ENCODE assay signal across 8 cellular contexts in genomic region chr12:563250-563781, GRCh38.
DNase-seq lines count a peak whose midpoint lies in the region; ATAC-seq lines count a peak whose summit lies in the region.

No MANE protein-coding gene starts in this region.

- H3K9me3 ChIP-seq in CD4-positive, alpha-beta memory T cell (ENCODE audit: control insufficient read depth in 1 of 2, low read length in 2 of 2): no peaks in the 10 kb centered on the region

- CTCF ChIA-PET in CD4-positive, alpha-beta memory T cell (lab: Charles Lee; ENCODE audit: partially characterized antibody): interaction anchor here (1.0 to 6.0 kb wide), 4 partner anchors 9 to 251 kb away, joined by 4 to 43 read pairs (median 10); no protein-coding TSS in a partner anchor

- no peaks in the 10 kb centered on the region for H3K27me3 Mint-ChIP-seq in CD4-positive, alpha-beta memory T cell
- H3K27me3 Mint-ChIP-seq in activated T-helper 17 cell treated with anti-CD3 and anti-CD28 coated beads, Interleukin-2, amount 50 U/mL, for 72 hours: no peaks in the 10 kb centered on the region
- no peaks in the 10 kb centered on the region for H3K27me3 Mint-ChIP-seq in natural killer cell treated with Interleukin-12 subunit alpha and Interleukin-12 subunit beta and Interleukin-15 and Interleukin-18, amount 100 ng/mL, for 72 hours

- H3K36me3 ChIP-seq in CD4-positive, alpha-beta memory T cell (ENCODE audit: insufficient read depth, low read length): no peaks in the 10 kb centered on the region

- H3K4me1 Mint-ChIP-seq in CD4-positive, alpha-beta memory T cell: peaks cover 55 to 83% (median 69%) of the 10 kb centered on the region in 4 donors
- peaks cover 41% of the 10 kb centered on the region for H3K4me1 Mint-ChIP-seq in activated T-helper 17 cell treated with anti-CD3 and anti-CD28 coated beads, Interleukin-2, amount 50 U/mL, for 72 hours
- peaks cover 41 to 52% of the 10 kb centered on the region in 2 donors for H3K4me1 Mint-ChIP-seq in natural killer cell treated with Interleukin-12 subunit alpha and Interleukin-12 subunit beta and Interleukin-15 and Interleukin-18, amount 100 ng/mL, for 72 hours (ENCODE audit: low read depth in 2 of 2)

- peak; percentile 74 to 81 (median 78) for DNase-seq in CD4-positive, alpha-beta memory T cell
- peak; percentile 39 for DNase-seq in RPMI7951 (ENCODE audit: low read depth)
- no peak for DNase-seq in natural killer cell treated with Interleukin-12 subunit alpha and Interleukin-12 subunit beta and Interleukin-15 and Interleukin-18, amount 100 ng/mL, for 72 hours (ENCODE audit: low spot score)
- DNase-seq in NCI-H510A treated with DMSO at 0.1 percent for 48 hours (lab: John Stamatoyannopoulos, UW): no peak
- no peak for DNase-seq in HUDEP-2 (lab: John Stamatoyannopoulos, UW; ENCODE audit: unreplicated experiment in 76 of 76)
- DNase-seq in caudate nucleus (lab: John Stamatoyannopoulos, UW): no peak

- peaks cover 0 to 26% of the 10 kb centered on the region in 2 donors for H3K36me3 Mint-ChIP-seq in CD4-positive, alpha-beta memory T cell
- H3K36me3 Mint-ChIP-seq in activated T-helper 17 cell treated with anti-CD3 and anti-CD28 coated beads, Interleukin-2, amount 50 U/mL, for 72 hours (ENCODE audit: low read depth): peaks cover 8% of the 10 kb centered on the region
- H3K36me3 Mint-ChIP-seq in natural killer cell treated with Interleukin-12 subunit alpha and Interleukin-12 subunit beta and Interleukin-15 and Interleukin-18, amount 100 ng/mL, for 72 hours: no peaks in the 10 kb centered on the region

- H3K4me1 ChIP-seq in CD4-positive, alpha-beta memory T cell (ENCODE audit: insufficient read depth, low read length): peaks cover 60% of the 10 kb centered on the region

- intact Hi-C loops in CD4-positive, alpha-beta memory T cell (cut with micrococcal nuclease): loop anchor here (10.0 kb wide), 1 partner anchor 531 kb away; no protein-coding TSS in a partner anchor

- peak overlapping the region; percentile 44 to 51 for H3K4me3 ChIP-seq in CD4-positive, alpha-beta memory T cell (ENCODE audit: low read length in 2 of 2)

- H3K27ac Mint-ChIP-seq in CD4-positive, alpha-beta memory T cell: peak overlapping the region; percentile 88 to 97 (median 93)
- H3K27ac Mint-ChIP-seq in activated T-helper 17 cell treated with anti-CD3 and anti-CD28 coated beads, Interleukin-2, amount 50 U/mL, for 72 hours: peak overlapping the region; percentile 51
- peak overlapping the region; percentile 42 to 70 for H3K27ac Mint-ChIP-seq in natural killer cell treated with Interleukin-12 subunit alpha and Interleukin-12 subunit beta and Interleukin-15 and Interleukin-18, amount 100 ng/mL, for 72 hours

- POLR2A ChIA-PET in CD4-positive, alpha-beta memory T cell (lab: Charles Lee; ENCODE audit: partially characterized antibody): interaction anchor here (0.6 to 2.9 kb wide), 10 partner anchors 67 to 1029 kb away, joined by 3 to 26 read pairs (median 4); partner anchors contain the start of genes B4GALNT3, ERC1, KDM5A and RAD52

- H3K27ac ChIP-seq in CD4-positive, alpha-beta memory T cell (ENCODE audit: low read depth, low read length): peak overlapping the region; percentile 71
- H3K27ac ChIP-seq in caudate nucleus (ENCODE audit: low read depth, low read length): no peak overlapping the region

- ATAC-seq in activated T-helper 17 cell treated with anti-CD3 and anti-CD28 coated beads, Interleukin-2, amount 50 U/mL, for 72 hours (replicated peaks): peak; percentile 79
- ATAC-seq in natural killer cell treated with Interleukin-12 subunit alpha and Interleukin-12 subunit beta and Interleukin-15 and Interleukin-18, amount 100 ng/mL, for 72 hours: peak; percentile 79 to 87
- no peak for ATAC-seq in HG02973 (IDR thresholded peaks at IDR 0.05; ENCODE audit: unreplicated experiment)

- H3K9me3 Mint-ChIP-seq in CD4-positive, alpha-beta memory T cell: peaks cover 0 to 2% (median 0%) of the 10 kb centered on the region in 8 donors
- H3K9me3 Mint-ChIP-seq in activated T-helper 17 cell treated with anti-CD3 and anti-CD28 coated beads, Interleukin-2, amount 50 U/mL, for 72 hours: no peaks in the 10 kb centered on the region
- no peaks in the 10 kb centered on the region for H3K9me3 Mint-ChIP-seq in natural killer cell treated with Interleukin-12 subunit alpha and Interleukin-12 subunit beta and Interleukin-15 and Interleukin-18, amount 100 ng/mL, for 72 hours

- peak overlapping the region; percentile 79 to 93 (median 86) for H3K4me3 Mint-ChIP-seq in CD4-positive, alpha-beta memory T cell
- peak overlapping the region; percentile 57 for H3K4me3 Mint-ChIP-seq in activated T-helper 17 cell treated with anti-CD3 and anti-CD28 coated beads, Interleukin-2, amount 50 U/mL, for 72 hours
- H3K4me3 Mint-ChIP-seq in natural killer cell treated with Interleukin-12 subunit alpha and Interleukin-12 subunit beta and Interleukin-15 and Interleukin-18, amount 100 ng/mL, for 72 hours: peak overlapping the region; percentile 88

- no peaks in the 10 kb centered on the region for H3K27me3 ChIP-seq in CD4-positive, alpha-beta memory T cell (ENCODE audit: insufficient read depth, low read length)

Comparison
In these comparisons a context has a peak if more than half of its experiments do, and no peak if none do; other contexts are left out.
1. DNase-seq: peak in CD4-positive, alpha-beta memory T cell (5 of 5) and RPMI7951 (single experiment); none in natural killer cell treated with Interleukin-12 subunit alpha and Interleukin-12 subunit beta and Interleukin-15 and Interleukin-18, amount 100 ng/mL, for 72 hours (single experiment), NCI-H510A treated with DMSO at 0.1 percent for 48 hours (single experiment), HUDEP-2 (0 of 76) and caudate nucleus (0 of 61).
2. Peak in every context shown above with its lines, with median percentiles within 50 percentile points of each other: H3K27ac Mint-ChIP-seq and H3K4me3 Mint-ChIP-seq.